15 cellular contexts compared by ENCODE assay signal in the genomic region with DNA sequence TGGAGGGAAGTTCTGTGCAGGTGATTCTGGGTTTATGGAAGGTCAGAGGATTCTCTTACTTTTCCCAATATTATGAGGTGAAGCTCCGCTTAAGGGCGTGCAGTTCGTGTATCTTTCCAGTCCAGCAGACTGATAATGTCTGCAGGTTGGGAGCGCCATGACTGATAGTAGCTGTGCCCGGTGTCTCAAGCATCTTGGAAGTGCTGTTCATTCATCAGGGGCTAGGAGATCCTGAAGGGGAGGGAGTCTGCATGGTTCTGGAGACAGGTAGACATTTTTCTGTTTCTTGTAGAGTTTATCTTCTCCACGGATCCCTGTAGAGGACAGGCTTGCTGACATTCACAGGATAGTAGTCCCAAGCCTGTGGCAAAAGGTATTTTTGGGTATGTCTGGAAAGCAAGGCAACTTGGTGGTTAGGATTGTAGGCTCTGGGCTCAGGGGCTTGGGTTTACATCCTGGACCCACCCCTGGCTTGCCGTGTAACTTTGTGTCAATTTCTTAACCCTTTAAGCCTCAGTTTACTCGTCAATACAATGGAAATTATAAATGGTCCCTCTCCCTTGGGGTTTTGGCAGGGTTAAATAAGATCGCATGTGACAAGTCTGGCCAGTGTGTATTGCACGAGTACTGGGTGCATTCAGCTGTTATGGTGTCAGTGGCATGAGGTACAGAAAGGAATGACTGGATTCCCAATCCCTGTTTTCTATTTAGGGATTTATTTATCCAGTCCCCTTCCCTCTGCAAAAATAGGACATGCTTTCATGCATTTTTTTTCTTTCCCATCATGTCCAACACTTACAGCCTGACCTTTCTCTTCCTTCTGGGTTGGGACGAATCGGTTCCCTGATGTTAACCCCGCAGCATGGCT. TPM values are rescaled to one million over a fixed set of nuclear protein-coding genes. Genes with fewer than 3 reads are reported as not detected.
DNase-seq lines count a peak whose midpoint lies in the region; ATAC-seq and TF ChIP-seq lines count a peak whose summit lies in the region.
"Had no signal": no experiment of that assay in that cellular context is flagged by ENCODE, and none has a peak within 500 bp of the region (broad histone marks: within the 10 kb centered on the region; RNA-seq: fewer than 3 reads in every experiment).

No MANE protein-coding gene starts in this region.

- TF ChIP-seq POLR2A in gastrocnemius medialis (IDR thresholded peaks at IDR 0.05), result no peak

- H3K27me3 ChIP-seq in layer of hippocampus (ENCODE audit: control insufficient read depth, insufficient read depth, low read length) (no peaks in the 10 kb centered on the region), gastrocnemius medialis (no peaks in the 10 kb centered on the region), aorta (ENCODE audit: control insufficient read depth in 1 of 2, insufficient read depth in 2 of 2, low read length in 1 of 2) (no peaks in the 10 kb centered on the region)

- no peaks in the 10 kb centered on the region for H3K9me3 ChIP-seq in gastrocnemius medialis
- H3K9me3 ChIP-seq in aorta (ENCODE audit: control insufficient read depth, low read length), result no peaks in the 10 kb centered on the region

- H3K4me1 ChIP-seq in gastrocnemius medialis, result peaks cover 34 to 42% of the 10 kb centered on the region in 2 donors
- peaks cover 8 to 21% of the 10 kb centered on the region in 2 donors for H3K4me1 ChIP-seq in aorta (ENCODE audit: control insufficient read depth in 1 of 2, insufficient read depth in 2 of 2, low read length in 2 of 2)

- no peak for TF ChIP-seq CTCF in gastrocnemius medialis (IDR thresholded peaks at IDR 0.05 in 4 of 5, conservative IDR thresholded peaks at IDR 0.05 in 1 of 5)

- peak overlapping the region; percentile 35 for H3K27ac ChIP-seq in layer of hippocampus (ENCODE audit: low read depth, low read length)
- H3K27ac ChIP-seq in gastrocnemius medialis, result peak overlapping the region; percentile 79 to 83 (median 82)
- peak overlapping the region; percentile 59 to 98 for H3K27ac ChIP-seq in aorta (ENCODE audit: low read depth in 1 of 2, low read length in 2 of 2)
- H3K27ac ChIP-seq: epithelial cell of prostate had no signal

- WGBS in aorta, 2 donors, result 40 to 41% methylated on average over 13 of the region's 13 CpGs

- intact Hi-C loops in Right ventricle myocardium inferior (cut with DNase I) (loop anchor here (1.0 kb wide), 1 partner anchor 12 kb away; no protein-coding TSS in a partner anchor), cardiac septum (cut with DNase I) (loop anchor here (2.0 kb wide), 1 partner anchor 14 kb away; no protein-coding TSS in a partner anchor), gastrocnemius medialis (cut with DNase I; ENCODE audit: low total_unique reads) (loop anchor here (1.0 to 5.0 kb wide), 2 partner anchors 13 to 469 kb away; no protein-coding TSS in a partner anchor), aorta (cut with DNase I) (loop anchor here in 1 of 2 donors (5.0 kb wide), 1 partner anchor 149 kb away; a partner anchor contains a TSS)

- DNase-seq in Right ventricle myocardium inferior (ENCODE audit: missing footprints), result no peak
- no peak for DNase-seq in cardiac septum (ENCODE audit: low spot score)
- DNase-seq in gastrocnemius medialis, result peak in 1 of 2 donors; percentile 17
- no peak for DNase-seq in aorta
- no peak for DNase-seq in UCSD-AML1 (lab: John Stamatoyannopoulos, UW; ENCODE audit: unreplicated experiment)
- no peak for DNase-seq in KG1 (lab: John Stamatoyannopoulos, UW)
- DNase-seq: 8988T; NCI-H1105; stimulated activated CD8-positive, alpha-beta memory T cell treated with anti-CD3 and anti-CD28 coated beads, Interleukin-4, amount 100 ng/mL, for 48 hours had no signal

- peak overlapping the region in 2 of 4 donors; percentile 9 to 30 for H3K4me3 ChIP-seq in gastrocnemius medialis
- H3K4me3 ChIP-seq in aorta (ENCODE audit: low read length in 2 of 2), result no peak overlapping the region

- peak; percentile 33 for ATAC-seq in Right ventricle myocardium inferior
- peak; percentile 34 to 66 for ATAC-seq in gastrocnemius medialis
- ATAC-seq in aorta (ENCODE audit: low FRiP score), result peak; percentile 39
- no peak for ATAC-seq in GM18870 (IDR thresholded peaks at IDR 0.05; ENCODE audit: unreplicated experiment)
- ATAC-seq: WTC11 had no signal

- H3K36me3 ChIP-seq in gastrocnemius medialis (no peaks in the 10 kb centered on the region), aorta (ENCODE audit: control insufficient read depth in 1 of 2, insufficient read depth in 2 of 2, low read length in 1 of 2) (no peaks in the 10 kb centered on the region)

- in situ Hi-C loops in gastrocnemius medialis (cut with MboI; ENCODE audit: low sequenced_read_pairs in 4 of 4), result no loop called here

RNA-seq across cellular contexts. Expression of a gene that starts 8.2 kb away (rescaled TPM):
- total RNA-seq in Right ventricle myocardium inferior (35.7 TPM), cardiac septum (9.8 TPM), gastrocnemius medialis (10 to 100 TPM in 2 of 4 donors, 1 to 10 TPM in 2; 7.7 to 14.8 (median 10.4) TPM), aorta (10 to 100 TPM in 1 of 2 donors, 1 to 10 TPM in 1; 5.8 to 12.4 TPM)
- polyA plus RNA-seq in aorta, result 10 to 100 TPM in 1 of 2 donors, 1 to 10 TPM in 1; 2.0 to 11.8 TPM
- total RNA-seq: lung microvascular endothelial cell had no signal
- polyA plus RNA-seq: IgD-negative memory B cell had no signal
